1 cellular context compared by ENCODE assay signal in the genomic region with DNA sequence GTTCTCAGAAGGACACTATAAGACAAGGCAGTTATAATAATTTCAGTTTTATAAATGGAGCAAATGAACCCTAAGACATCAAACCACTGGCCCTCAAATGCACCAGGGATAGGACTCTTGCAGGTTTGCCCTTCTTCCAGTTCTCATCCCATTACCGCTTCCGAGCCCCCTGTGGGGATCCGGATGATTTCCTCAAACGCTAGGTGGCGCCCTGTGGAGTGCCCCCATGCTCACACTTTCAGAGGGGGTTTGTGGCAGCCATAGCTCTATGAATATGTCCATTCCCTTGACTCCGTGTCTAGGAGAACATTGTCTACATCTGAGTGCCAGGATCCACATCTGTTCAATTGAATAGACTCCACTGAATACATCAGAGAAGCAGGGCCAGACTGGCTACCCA.
TF ChIP-seq lines count a peak whose summit lies in the region.

No MANE protein-coding gene starts in this region.

TF ChIP-seq in GM12878, 131 proteins besides CTCF, POLR2A, EP300 and RAD21:
- no peak for TF ChIP-seq IKZF1 (conservative IDR thresholded peaks at IDR 0.05)
- no peak for TF ChIP-seq MYB (IDR thresholded peaks at IDR 0.05; ENCODE audit: borderline replicate concordance, low read depth, low read length)
- no peak for TF ChIP-seq POLR2AphosphoS2 (IDR thresholded peaks at IDR 0.05; ENCODE audit: low read depth, low read length)
- no peak for TF ChIP-seq TCF7 (IDR thresholded peaks at IDR 0.05; ENCODE audit: borderline replicate concordance)
- no peak for TF ChIP-seq BMI1 (IDR thresholded peaks at IDR 0.05; ENCODE audit: borderline replicate concordance)
- TF ChIP-seq SMC3 (IDR thresholded peaks at IDR 0.05; ENCODE audit: borderline replicate concordance, low read length) = peak; percentile 15; the same call in 1 of the 2 replicates
